Comparison of ENCODE assay signal across 7 cellular contexts in the genomic region with DNA sequence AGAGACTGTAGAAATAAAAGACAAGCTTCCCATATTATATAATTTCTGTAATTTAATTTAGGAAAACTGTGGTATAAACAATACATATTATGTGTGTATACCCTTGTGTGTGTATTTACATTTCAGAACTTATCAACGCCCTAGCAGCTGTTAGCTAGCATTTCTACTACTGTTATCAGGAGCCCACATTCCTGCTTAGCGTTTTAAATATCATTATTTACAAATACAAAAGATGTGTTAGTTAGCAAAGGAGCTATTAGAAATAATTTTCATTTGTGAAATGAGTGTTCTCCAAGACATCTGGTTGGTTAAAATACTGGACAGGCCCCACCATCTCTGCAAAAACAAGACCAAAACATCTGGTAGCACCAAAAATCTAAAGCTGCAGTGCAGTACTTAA. TPM values are rescaled to one million over a fixed set of nuclear protein-coding genes. Genes with fewer than 3 reads are reported as not detected.
"Had no signal": no experiment of that assay in that cellular context is flagged by ENCODE, and none has a peak within 500 bp of the region (broad histone marks: within the 10 kb centered on the region; RNA-seq: fewer than 3 reads in every experiment).

No MANE protein-coding gene starts in this region.

- FAIRE-seq: HepG2, HTR-8/SVneo had no signal

- H3K27ac ChIP-seq: HL-60 had no signal

- ATAC-seq: HepG2 had no signal

- DNase-seq: IMR-90, KBM-7, KG1 had no signal

RNA-seq across cellular contexts. Expression of gene EPB41L4A, which starts 48.0 kb away (rescaled TPM):
- total RNA-seq: HT1080 had no signal
- polyA plus RNA-seq: HepG2 had no signal
